In genomic region chr13:37816276-37816675, GRCh38 we compare ENCODE assay signal across 32 cellular contexts. TPM values are rescaled to one million over a fixed set of nuclear protein-coding genes. Genes with fewer than 3 reads are reported as not detected.
"Had no signal": no experiment of that assay in that cellular context is flagged by ENCODE, and none has a peak within 500 bp of the region (broad histone marks: within the 10 kb centered on the region; RNA-seq: fewer than 3 reads in every experiment).

No MANE protein-coding gene starts in this region.

- H3K79me2 ChIP-seq: hepatocyte had no signal

- ATAC-seq: activated CD4-positive, CD25-positive, alpha-beta regulatory T cell treated with anti-CD3 and anti-CD28 coated beads, Interleukin-2, amount 50 U/mL, for 24 hours; activated CD8-positive, alpha-beta T cell treated with anti-CD3 and anti-CD28 coated beads for 36 hours; activated naive CD8-positive, alpha-beta T cell treated with anti-CD3 and anti-CD28 coated beads, Interleukin-2, amount 50 U/mL, for 24 hours; activated T-cell treated with anti-CD3 and anti-CD28 coated beads, Interleukin-2, amount 50 U/mL, for 4 hours; body of pancreas; effector memory CD8-positive, alpha-beta T cell; gastroesophageal sphincter; heart right ventricle; T-helper 17 cell had no signal

- H3K27ac ChIP-seq: adrenal gland, body of pancreas, breast epithelium, esophagus muscularis mucosa, gastroesophageal sphincter, heart right ventricle, hepatocyte, WERI-Rb-1 had no signal

- H3K36me3 ChIP-seq: adrenal gland, breast epithelium, esophagus muscularis mucosa, gastroesophageal sphincter, heart right ventricle, WERI-Rb-1 had no signal

- H3K27me3 ChIP-seq: adrenal gland, body of pancreas, breast epithelium, esophagus muscularis mucosa, gastroesophageal sphincter, heart right ventricle, hepatocyte had no signal

- H3K9me3 ChIP-seq: adrenal gland had no signal

- H2AFZ ChIP-seq: hepatocyte had no signal

- H3K4me2 ChIP-seq: hepatocyte had no signal

- H3K4me3 ChIP-seq: adrenal gland, body of pancreas, breast epithelium, esophagus muscularis mucosa, gastroesophageal sphincter, heart right ventricle, hepatocyte had no signal

- DNase-seq: activated B cell treated with CpG ODN at 0.5 μM for 24 hours; activated CD4-positive, alpha-beta T cell treated with anti-CD3 and anti-CD28 coated beads for 48 hours; activated CD4-positive, alpha-beta T cell treated with anti-CD3 and anti-CD28 coated beads, Interleukin-2, amount 50 U/mL, for 1 hour; activated CD4-positive, alpha-beta T cell treated with anti-CD3 and anti-CD28 coated beads, Interleukin-2, amount 50 U/mL, for 48 hours; activated CD8-positive, alpha-beta memory T cell treated with anti-CD3 and anti-CD28 coated beads for 24 hours; activated CD8-positive, alpha-beta T cell treated with anti-CD3 and anti-CD28 coated beads for 36 hours; activated effector memory CD4-positive, alpha-beta T cell treated with anti-CD3 and anti-CD28 coated beads, Interleukin-2, amount 50 U/mL, for 16 hours; activated naive CD4-positive, alpha-beta T cell treated with anti-CD3 and anti-CD28 coated beads for 36 hours; activated naive CD8-positive, alpha-beta T cell treated with anti-CD3 and anti-CD28 coated beads for 36 hours; activated naive CD8-positive, alpha-beta T cell treated with anti-CD3 and anti-CD28 coated beads, Interleukin-2, amount 50 U/mL, for 24 hours; activated T-cell treated with anti-CD3 and anti-CD28 coated beads, Interleukin-2, amount 50 U/mL, for 4 hours; adrenal gland; amygdala; aorta; body of pancreas; cortex of kidney; dermis blood vessel endothelial cell; effector CD4-positive, alpha-beta T cell; effector memory CD8-positive, alpha-beta T cell; erythroblast; foreskin melanocyte; heart right ventricle; T-helper 17 cell; T1000; WERI-Rb-1 had no signal

- H3K4me1 ChIP-seq: adrenal gland, body of pancreas, breast epithelium, esophagus muscularis mucosa, gastroesophageal sphincter, heart right ventricle had no signal

RNA-seq across cellular contexts. Expression of gene TRPC4, which starts 53.3 kb away (rescaled TPM):
- total RNA-seq: activated B cell treated with CpG ODN at 0.5 μM for 24 hours; activated CD8-positive, alpha-beta T cell treated with anti-CD3 and anti-CD28 coated beads for 36 hours; activated naive CD4-positive, alpha-beta T cell treated with anti-CD3 and anti-CD28 coated beads for 36 hours; activated naive CD8-positive, alpha-beta T cell treated with anti-CD3 and anti-CD28 coated beads for 36 hours; activated T-cell treated with anti-CD3 and anti-CD28 coated beads, Interleukin-2, amount 50 U/mL, for 4 hours; activated T-helper 1 cell treated with anti-CD3 and anti-CD28 coated beads, Interleukin-12 subunit alpha, Interleukin-12 subunit beta, Interleukin-2, Interleukin-4 antibody, amounts not matched to agents 30 ng/mL and 10 ng/mL and 1 ng/mL, durations not matched to agents 14 hours and 24 hours and 36 hours; activated T-helper 2 cell treated with anti-CD3 and anti-CD28 coated beads, Interferon-gamma antibody, Interleukin-2, Interleukin-4, amounts not matched to agents 10 μg/mL and 5 μg/mL and 100 μg/mL, durations not matched to agents 14 hours and 24 hours and 36 hours; T-helper 17 cell had no signal
